Comparison of ENCODE assay signal across 8 cellular contexts in the genomic region with DNA sequence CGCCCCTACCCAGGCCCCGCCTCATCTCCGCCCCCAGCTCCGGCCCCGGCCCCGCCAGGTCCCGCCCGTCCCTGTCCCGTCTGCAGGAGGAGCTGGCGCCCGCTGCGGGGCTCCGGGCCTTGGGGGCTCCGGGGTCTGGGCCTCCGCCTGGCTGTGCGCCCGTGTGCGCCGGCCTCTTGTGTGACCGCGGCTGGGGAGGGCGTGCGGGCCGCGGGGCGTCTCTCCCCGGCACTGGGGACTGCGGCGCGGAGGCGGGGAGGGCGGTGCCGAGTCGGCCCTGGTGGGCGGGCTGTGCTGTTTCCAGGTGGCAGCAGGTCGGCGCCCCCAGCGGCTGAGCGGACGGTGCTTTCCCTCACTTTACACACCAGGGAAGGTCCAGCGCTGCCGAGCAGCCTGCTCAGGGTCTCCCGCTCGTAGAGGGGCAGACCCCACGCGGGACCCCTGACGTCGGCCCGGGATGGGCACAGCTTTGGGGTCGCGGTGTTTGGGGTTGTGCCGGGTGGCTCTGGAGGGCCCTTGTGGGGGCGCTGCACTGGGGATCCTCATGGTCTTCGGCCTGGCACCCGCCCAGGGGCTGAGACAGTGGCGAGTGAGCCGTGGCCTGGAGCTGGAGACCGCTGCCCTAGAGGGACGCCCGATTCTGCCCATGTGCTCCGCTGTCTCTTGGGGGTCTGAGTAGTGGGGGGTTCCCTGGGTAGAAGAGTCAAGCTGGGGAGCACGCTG. TPM values are rescaled to one million over a fixed set of nuclear protein-coding genes. Genes with fewer than 3 reads are reported as not detected.
DNase-seq lines count a peak whose midpoint lies in the region; ATAC-seq lines count a peak whose summit lies in the region.

No MANE protein-coding gene starts in this region.

- peaks cover 8% of the 10 kb centered on the region for H3K36me3 ChIP-seq in CD4-positive, alpha-beta memory T cell (ENCODE audit: insufficient read depth, low read length)
- H3K36me3 ChIP-seq in effector memory CD4-positive, alpha-beta T cell (ENCODE audit: control insufficient read depth, insufficient read depth, low read length): peaks cover 20% of the 10 kb centered on the region
- H3K36me3 ChIP-seq in mesodermal cell (ENCODE audit: control insufficient read depth, insufficient read depth, low read length): peaks cover 36% of the 10 kb centered on the region

- peak; percentile 89 to 91 (median 89) for DNase-seq in CD4-positive, alpha-beta memory T cell
- DNase-seq in NCI-H748 (lab: John Stamatoyannopoulos, UW; ENCODE audit: unreplicated experiment): peak; percentile 89
- DNase-seq in activated CD8-positive, alpha-beta T cell treated with anti-CD3 and anti-CD28 coated beads, Interleukin-2, amount 10 ng/mL, durations not matched to agents 7 days and 5 days: peak; percentile 92
- peak; percentile 77 to 82 (median 79) for DNase-seq in effector memory CD4-positive, alpha-beta T cell
- DNase-seq in stimulated activated CD8-positive, alpha-beta memory T cell treated with anti-CD3 and anti-CD28 coated beads, Interleukin-15, amount 100 ng/mL, for 48 hours (ENCODE audit: low read depth in 2 of 2): peak; percentile 81 to 87

- intact Hi-C loops in CD4-positive, alpha-beta memory T cell (cut with micrococcal nuclease): loop anchor here (1.0 to 10.0 kb wide), 5 partner anchors 16 to 348 kb away; a partner anchor contains a TSS

- peak overlapping the region; percentile 66 for H3K27ac ChIP-seq in CD4-positive, alpha-beta memory T cell (ENCODE audit: low read depth, low read length)
- peak overlapping the region; percentile 77 for H3K27ac ChIP-seq in effector memory CD4-positive, alpha-beta T cell (ENCODE audit: insufficient read depth, low read length, poor library complexity, severe bottlenecking)
- peak overlapping the region; percentile 71 for H3K27ac ChIP-seq in mesodermal cell (ENCODE audit: low read depth, low read length, severe bottlenecking)

- CTCF ChIA-PET in CD4-positive, alpha-beta memory T cell (lab: Charles Lee; ENCODE audit: partially characterized antibody): interaction anchor here (0.9 to 6.0 kb wide), 7 partner anchors 10 to 176 kb away, joined by 4 to 42 read pairs (median 10); a partner anchor contains a TSS
- CTCF ChIA-PET in activated CD8-positive, alpha-beta T cell treated with anti-CD3 and anti-CD28 coated beads, Interleukin-2, amount 10 ng/mL, durations not matched to agents 7 days and 5 days (lab: Charles Lee): interaction anchor here (0.6 to 4.8 kb wide), 24 partner anchors 10 to 184 kb away, joined by 3 to 22 read pairs (median 4); a partner anchor contains a TSS

- 4% methylated on average over 49 to 56 of the region's 62 CpGs for WGBS in mesodermal cell (ENCODE audit: insufficient coverage in 2 of 2), 2 experiments

- POLR2A ChIA-PET in CD4-positive, alpha-beta memory T cell (lab: Charles Lee; ENCODE audit: partially characterized antibody): interaction anchor here (0.5 to 8.2 kb wide), 27 partner anchors 9 to 1142 kb away, joined by 3 to 145 read pairs (median 4); a partner anchor contains a TSS
- POLR2A ChIA-PET in activated CD8-positive, alpha-beta T cell treated with anti-CD3 and anti-CD28 coated beads, Interleukin-2, amount 10 ng/mL, durations not matched to agents 7 days and 5 days (lab: Charles Lee): interaction anchor here (0.5 to 3.6 kb wide), 10 partner anchors 15 to 387 kb away, joined by 3 to 31 read pairs (median 4); a partner anchor contains a TSS

- ATAC-seq in GM19395 (IDR thresholded peaks at IDR 0.05; ENCODE audit: unreplicated experiment): peak; percentile 71
- ATAC-seq in HG03520 (IDR thresholded peaks at IDR 0.05; ENCODE audit: unreplicated experiment): peak; percentile 59
- ATAC-seq in activated CD8-positive, alpha-beta T cell treated with anti-CD3 and anti-CD28 coated beads, Interleukin-2, amount 10 ng/mL, durations not matched to agents 7 days and 5 days: peak; percentile 80

- H3K4me3 Mint-ChIP-seq in CD4-positive, alpha-beta memory T cell: peak overlapping the region; percentile 73 to 87 (median 83)
- peak overlapping the region; percentile 86 for H3K4me3 Mint-ChIP-seq in activated CD8-positive, alpha-beta T cell treated with anti-CD3 and anti-CD28 coated beads, Interleukin-2, amount 10 ng/mL, durations not matched to agents 7 days and 5 days

- no peaks in the 10 kb centered on the region for H3K27me3 ChIP-seq in CD4-positive, alpha-beta memory T cell (ENCODE audit: insufficient read depth, low read length)
- no peaks in the 10 kb centered on the region for H3K27me3 ChIP-seq in effector memory CD4-positive, alpha-beta T cell (replicated peaks; ENCODE audit: control insufficient read depth, insufficient read depth, low read length, poor library complexity, severe bottlenecking)

- no peaks in the 10 kb centered on the region for H3K9me3 ChIP-seq in CD4-positive, alpha-beta memory T cell (ENCODE audit: control insufficient read depth in 1 of 2, low read length in 2 of 2)
- H3K9me3 ChIP-seq in effector memory CD4-positive, alpha-beta T cell (ENCODE audit: control insufficient read depth, low read length): no peaks in the 10 kb centered on the region
- H3K9me3 ChIP-seq in mesodermal cell (ENCODE audit: control insufficient read depth, low read length): peaks cover 13% of the 10 kb centered on the region

- peaks cover 25 to 30% of the 10 kb centered on the region in 2 donors for H3K36me3 Mint-ChIP-seq in CD4-positive, alpha-beta memory T cell
- peaks cover 30% of the 10 kb centered on the region for H3K36me3 Mint-ChIP-seq in activated CD8-positive, alpha-beta T cell treated with anti-CD3 and anti-CD28 coated beads, Interleukin-2, amount 10 ng/mL, durations not matched to agents 7 days and 5 days (ENCODE audit: low read depth)

- peaks cover 0 to 7% (median 0%) of the 10 kb centered on the region in 8 donors for H3K9me3 Mint-ChIP-seq in CD4-positive, alpha-beta memory T cell
- H3K9me3 Mint-ChIP-seq in activated CD8-positive, alpha-beta T cell treated with anti-CD3 and anti-CD28 coated beads, Interleukin-2, amount 10 ng/mL, durations not matched to agents 7 days and 5 days (ENCODE audit: insufficient read depth): no peaks in the 10 kb centered on the region

- peaks cover 14% of the 10 kb centered on the region for H3K4me1 ChIP-seq in CD4-positive, alpha-beta memory T cell (ENCODE audit: insufficient read depth, low read length)
- H3K4me1 ChIP-seq in effector memory CD4-positive, alpha-beta T cell (ENCODE audit: control insufficient read depth, insufficient read depth, low read length, poor library complexity, severe bottlenecking): peaks cover 15% of the 10 kb centered on the region
- no peaks in the 10 kb centered on the region for H3K4me1 ChIP-seq in mesodermal cell (ENCODE audit: control insufficient read depth, insufficient read depth, low read length, poor library complexity, severe bottlenecking)

- H3K27ac Mint-ChIP-seq in CD4-positive, alpha-beta memory T cell: peak overlapping the region; percentile 70 to 90 (median 86)
- H3K27ac Mint-ChIP-seq in activated CD8-positive, alpha-beta T cell treated with anti-CD3 and anti-CD28 coated beads, Interleukin-2, amount 10 ng/mL, durations not matched to agents 7 days and 5 days: peak overlapping the region; percentile 81

- no peaks in the 10 kb centered on the region for H3K27me3 Mint-ChIP-seq in CD4-positive, alpha-beta memory T cell
- no peaks in the 10 kb centered on the region for H3K27me3 Mint-ChIP-seq in activated CD8-positive, alpha-beta T cell treated with anti-CD3 and anti-CD28 coated beads, Interleukin-2, amount 10 ng/mL, durations not matched to agents 7 days and 5 days (ENCODE audit: low read depth)

- H3K4me1 Mint-ChIP-seq in CD4-positive, alpha-beta memory T cell: peaks cover 12 to 41% (median 24%) of the 10 kb centered on the region in 4 donors
- peaks cover 24% of the 10 kb centered on the region for H3K4me1 Mint-ChIP-seq in activated CD8-positive, alpha-beta T cell treated with anti-CD3 and anti-CD28 coated beads, Interleukin-2, amount 10 ng/mL, durations not matched to agents 7 days and 5 days (ENCODE audit: low read depth)

- H3K4me3 ChIP-seq in CD4-positive, alpha-beta memory T cell (ENCODE audit: low read length in 2 of 2): peak overlapping the region; percentile 61 to 72
- H3K4me3 ChIP-seq in effector memory CD4-positive, alpha-beta T cell (ENCODE audit: insufficient read depth, low read depth, low read length, poor library complexity, severe bottlenecking): peak overlapping the region; percentile 72
- peak overlapping the region; percentile 68 for H3K4me3 ChIP-seq in mesodermal cell (ENCODE audit: extremely low read depth, insufficient read depth, low read length, poor library complexity, severe bottlenecking)

RNA-seq across cellular contexts. Expression of a gene that starts 0.7 kb away (rescaled TPM):
- 10 to 100 TPM; 98.9 to 99.5 TPM for total RNA-seq in CD4-positive, alpha-beta memory T cell
- 10 to 100 TPM; 19.3 to 31.7 TPM for polyA plus RNA-seq in CD4-positive, alpha-beta memory T cell
- total RNA-seq in activated CD8-positive, alpha-beta T cell treated with anti-CD3 and anti-CD28 coated beads, Interleukin-2, amount 10 ng/mL, durations not matched to agents 7 days and 5 days: 10 to 100 TPM; 36.7 to 38.5 TPM
- polyA plus RNA-seq in mesodermal cell (2013, experiment 1 of 2): 22.6 TPM
- 21.2 TPM for polyA plus RNA-seq in mesodermal cell (2013, experiment 2 of 2)

RNA-seq across cellular contexts. Expression of a gene that starts 16.0 kb away (rescaled TPM):
- total RNA-seq in CD4-positive, alpha-beta memory T cell: 10 to 100 TPM; 18.8 TPM
- 10 to 100 TPM; 29.4 to 50.3 TPM for polyA plus RNA-seq in CD4-positive, alpha-beta memory T cell
- total RNA-seq in activated CD8-positive, alpha-beta T cell treated with anti-CD3 and anti-CD28 coated beads, Interleukin-2, amount 10 ng/mL, durations not matched to agents 7 days and 5 days: 100 to 1,000 TPM; 101 to 103 TPM
- polyA plus RNA-seq in mesodermal cell (2013, experiment 1 of 2): 53.5 TPM
- polyA plus RNA-seq in mesodermal cell (2013, experiment 2 of 2): 50.9 TPM

RNA-seq across cellular contexts. Expression of a gene that starts 31.9 kb away (rescaled TPM):
- 10 to 100 TPM; 48.7 to 53.9 TPM for total RNA-seq in CD4-positive, alpha-beta memory T cell
- 1 to 10 TPM in 1 of 2 donors, under 1 TPM in 1; 0.93 to 5.9 TPM for polyA plus RNA-seq in CD4-positive, alpha-beta memory T cell
- 10 to 100 TPM; 26.3 to 28.0 TPM for total RNA-seq in activated CD8-positive, alpha-beta T cell treated with anti-CD3 and anti-CD28 coated beads, Interleukin-2, amount 10 ng/mL, durations not matched to agents 7 days and 5 days
- polyA plus RNA-seq in mesodermal cell (2013, experiment 1 of 2): 11.8 TPM
- polyA plus RNA-seq in mesodermal cell (2013, experiment 2 of 2): 11.3 TPM

Comparison
In these comparisons a context has a peak if more than half of its experiments do, and no peak if none do; other contexts are left out.
1. Peak in every context shown above with its lines: DNase-seq, ATAC-seq, H3K4me3 ChIP-seq and H3K27ac ChIP-seq.
2. RNA of a gene that starts 16.0 kb away (total RNA-seq): 101 to 103 TPM in activated CD8-positive, alpha-beta T cell treated with anti-CD3 and anti-CD28 coated beads, Interleukin-2, amount 10 ng/mL, durations not matched to agents 7 days and 5 days; 18.8 TPM in CD4-positive, alpha-beta memory T cell; every median in the first group is over 4 times any median in the second.